In genomic region chr1:110321846-110322245, GRCh38 we compare ENCODE assay signal across 20 cellular contexts.
"Had no signal": no experiment of that assay in that cellular context is flagged by ENCODE, and none has a peak within 500 bp of the region (broad histone marks: within the 10 kb centered on the region; RNA-seq: fewer than 3 reads in every experiment).

No MANE protein-coding gene starts in this region.

- H3K27ac ChIP-seq: KMS-11, RWPE1 had no signal

- H3K4me2 ChIP-seq: KMS-11, SK-N-SH had no signal

- DNase-seq: IMR-90, Kasumi-1, MM.1S, NCI-H1092 treated with DMSO at 0.1 percent for 48 hours, NCI-H1436, NCI-H1694 treated with DMSO at 0.1 percent for 48 hours, NCI-H2029, NCI-H2081 treated with DMSO at 0.1 percent for 48 hours, NCI-H2171, NCI-H226, NCI-H446, NCI-H510A, NCI-H524 treated with DMSO at 0.1 percent for 48 hours, NCI-H82, SHP77, SK-N-SH, T-helper 1 cell, T-helper 17 cell had no signal

- H3K9ac ChIP-seq: KMS-11, SK-N-SH had no signal

- H3K9me3 ChIP-seq: SK-N-SH had no signal

- ATAC-seq: T-helper 17 cell had no signal

- H3K4me3 Mint-ChIP-seq: T-helper 17 cell had no signal

- H3K27ac Mint-ChIP-seq: T-helper 17 cell had no signal
